10 cellular contexts compared by ENCODE assay signal in genomic region chr19:47187023-47187655, GRCh38. TPM values are rescaled to one million over a fixed set of nuclear protein-coding genes. Genes with fewer than 3 reads are reported as not detected.
DNase-seq lines count a peak whose midpoint lies in the region; ATAC-seq and TF ChIP-seq lines count a peak whose summit lies in the region.
"Had no signal": no experiment of that assay in that cellular context is flagged by ENCODE, and none has a peak within 500 bp of the region (broad histone marks: within the 10 kb centered on the region; RNA-seq: fewer than 3 reads in every experiment).

No MANE protein-coding gene starts in this region.

- no peaks in the 10 kb centered on the region for H3K27me3 ChIP-seq in trophoblast cell (ENCODE audit: insufficient read depth, low read length)
- H3K27me3 ChIP-seq in aorta (ENCODE audit: control insufficient read depth in 1 of 2, insufficient read depth in 2 of 2, low read length in 1 of 2): no peaks in the 10 kb centered on the region
- no peaks in the 10 kb centered on the region for H3K27me3 ChIP-seq in vagina

- DNase-seq in activated B cell treated with CpG ODN at 0.5 μM for 24 hours: no peak
- no peak for DNase-seq in trophoblast cell
- no peak for DNase-seq in aorta
- DNase-seq in chondrocyte (ENCODE audit: low spot score): no peak
- DNase-seq in medulla oblongata (ENCODE audit: extremely low spot score): no peak
- no peak for DNase-seq in vagina (ENCODE audit: extremely low spot score in 2 of 2)
- DNase-seq: H7 had no signal

- H3K9me3 Mint-ChIP-seq in activated B cell treated with CpG ODN at 0.5 μM for 24 hours: no peaks in the 10 kb centered on the region
- no peaks in the 10 kb centered on the region for H3K9me3 Mint-ChIP-seq in chondrocyte (ENCODE audit: low read depth)

- H4K12ac ChIP-seq in trophoblast cell (ENCODE audit: low read depth, low read length): peak overlapping the region; percentile 76

- H2AFZ ChIP-seq in trophoblast cell (ENCODE audit: insufficient read depth, low read length, poor library complexity): no peak overlapping the region

- H4K8ac ChIP-seq in trophoblast cell (ENCODE audit: low read depth, low read length): peak overlapping the region; percentile 31

- H3K4me3 ChIP-seq in trophoblast cell (ENCODE audit: low read depth, low read length) (no peak overlapping the region), aorta (ENCODE audit: low read length in 2 of 2) (no peak overlapping the region), vagina (no peak overlapping the region)
- H3K4me3 ChIP-seq: SK-N-MC had no signal

- H3K4me1 Mint-ChIP-seq in activated B cell treated with CpG ODN at 0.5 μM for 24 hours: peaks cover 20% of the 10 kb centered on the region
- H3K4me1 Mint-ChIP-seq in chondrocyte (ENCODE audit: low read depth): peaks cover 26% of the 10 kb centered on the region

- peaks cover 1% of the 10 kb centered on the region for H3K9me3 ChIP-seq in trophoblast cell (ENCODE audit: insufficient read depth, low read depth, low read length)
- no peaks in the 10 kb centered on the region for H3K9me3 ChIP-seq in aorta (ENCODE audit: control insufficient read depth, low read length)
- H3K9me3 ChIP-seq in vagina: no peaks in the 10 kb centered on the region

- no peak overlapping the region for H3K4me2 ChIP-seq in trophoblast cell (ENCODE audit: low read length)

- WGBS in trophoblast cell (ENCODE audit: extremely low coverage, insufficient coverage, insufficient read length): no CpG with 5 or more reads among the region's 5 CpGs
- WGBS in aorta, 2 donors: 80 to 92% methylated on average over 5 of the region's 5 CpGs

- H3K36me3 Mint-ChIP-seq in activated B cell treated with CpG ODN at 0.5 μM for 24 hours (ENCODE audit: low read depth): peaks cover 45% of the 10 kb centered on the region
- peaks cover 15% of the 10 kb centered on the region for H3K36me3 Mint-ChIP-seq in chondrocyte (ENCODE audit: low read depth)

- peak overlapping the region; percentile 71 for H3K14ac ChIP-seq in trophoblast cell (ENCODE audit: low read length)

- H4K91ac ChIP-seq in trophoblast cell (ENCODE audit: low read depth, low read length): peak overlapping the region; percentile 75

- H2BK5ac ChIP-seq in trophoblast cell (ENCODE audit: low read depth, low read length, poor library complexity): peak overlapping the region; percentile 75

- peak; percentile 17 for ATAC-seq in GM18867 (IDR thresholded peaks at IDR 0.05; ENCODE audit: unreplicated experiment)
- ATAC-seq in HG02759 (IDR thresholded peaks at IDR 0.05; ENCODE audit: unreplicated experiment): peak; percentile 13
- ATAC-seq in activated B cell treated with CpG ODN at 0.5 μM for 24 hours (ENCODE audit: low read depth): peak; percentile 32
- ATAC-seq in aorta (ENCODE audit: low FRiP score): no peak

- no peak overlapping the region for H3K23ac ChIP-seq in trophoblast cell (ENCODE audit: low read length)

- H3K27ac ChIP-seq in trophoblast cell (ENCODE audit: low read depth, low read length) (peak overlapping the region; percentile 87), aorta (ENCODE audit: low read depth in 1 of 2, low read length in 2 of 2) (no peak overlapping the region), vagina (no peak overlapping the region)
- H3K27ac ChIP-seq: SK-N-MC had no signal

- H3K9ac ChIP-seq in trophoblast cell (ENCODE audit: low read length): no peak overlapping the region

- H2AK5ac ChIP-seq in trophoblast cell (ENCODE audit: low read length): peak overlapping the region; percentile 44

- H2BK120ac ChIP-seq in trophoblast cell (ENCODE audit: insufficient read depth, low read length, poor library complexity): peak overlapping the region; percentile 71

- POLR2A ChIA-PET in activated B cell treated with CpG ODN at 0.5 μM for 24 hours (lab: Charles Lee): interaction anchor here (0.5 to 3.1 kb wide), 13 partner anchors 8 to 374 kb away, joined by 3 to 24 read pairs (median 10); partner anchors contain the start of genes CCDC9, INAFM1 and ZC3H4

- peak overlapping the region; percentile 66 for H3K18ac ChIP-seq in trophoblast cell (ENCODE audit: low read length)

- intact Hi-C loops in activated B cell treated with CpG ODN at 0.5 μM for 24 hours (cut with micrococcal nuclease) (no loop called here), aorta (cut with DNase I) (no loop called here), vagina (cut with DNase I) (no loop called here)

- no peaks in the 10 kb centered on the region for H3K79me2 ChIP-seq in trophoblast cell (ENCODE audit: control insufficient read depth, insufficient read depth, low read length, poor library complexity)

- TF ChIP-seq CTCF in activated B cell treated with CpG ODN at 0.5 μM for 24 hours (IDR thresholded peaks at IDR 0.05): no peak
- no peak for TF ChIP-seq CTCF in chondrocyte (IDR thresholded peaks at IDR 0.05)
- TF ChIP-seq CTCF in vagina (IDR thresholded peaks at IDR 0.05): no peak

- H3K4me1 ChIP-seq in trophoblast cell (ENCODE audit: control insufficient read depth in 1 of 2, insufficient read depth in 2 of 2, low read length in 2 of 2): peaks cover 25 to 29% of the 10 kb centered on the region in 2 experiments
- no peaks in the 10 kb centered on the region for H3K4me1 ChIP-seq in aorta (ENCODE audit: control insufficient read depth in 1 of 2, insufficient read depth in 2 of 2, low read length in 2 of 2)
- H3K4me1 ChIP-seq in vagina: peaks cover 34% of the 10 kb centered on the region

- H3K27me3 Mint-ChIP-seq in activated B cell treated with CpG ODN at 0.5 μM for 24 hours: no peaks in the 10 kb centered on the region
- no peaks in the 10 kb centered on the region for H3K27me3 Mint-ChIP-seq in chondrocyte (ENCODE audit: low read depth)

- CTCF ChIA-PET in activated B cell treated with CpG ODN at 0.5 μM for 24 hours (lab: Charles Lee): interaction anchor here (1.2 to 2.2 kb wide), 5 partner anchors 15 to 57 kb away, joined by 3 to 11 read pairs (median 3); no protein-coding TSS in a partner anchor

- H3K79me1 ChIP-seq in trophoblast cell (ENCODE audit: low read length): peaks cover 16% of the 10 kb centered on the region

- TF ChIP-seq POLR2A in vagina (IDR thresholded peaks at IDR 0.05): no peak

- peak overlapping the region; percentile 67 for H3K4ac ChIP-seq in trophoblast cell (ENCODE audit: low read depth, low read length)

- H3K27ac Mint-ChIP-seq in activated B cell treated with CpG ODN at 0.5 μM for 24 hours: peak overlapping the region; percentile 85
- no peak overlapping the region for H3K27ac Mint-ChIP-seq in chondrocyte (ENCODE audit: unreplicated experiment)

- H3K4me3 Mint-ChIP-seq in activated B cell treated with CpG ODN at 0.5 μM for 24 hours (peak overlapping the region; percentile 49), chondrocyte (ENCODE audit: unreplicated experiment) (no peak overlapping the region)

- H2BK12ac ChIP-seq in trophoblast cell (ENCODE audit: low read length): peak overlapping the region; percentile 45

- H3K36me3 ChIP-seq in trophoblast cell (ENCODE audit: control insufficient read depth in 1 of 2, insufficient read depth in 2 of 2, low read length in 2 of 2): peaks cover 31 to 32% of the 10 kb centered on the region in 2 experiments
- H3K36me3 ChIP-seq in aorta (ENCODE audit: control insufficient read depth in 1 of 2, insufficient read depth in 2 of 2, low read length in 1 of 2): no peaks in the 10 kb centered on the region
- H3K36me3 ChIP-seq in vagina: peaks cover 0 to 7% of the 10 kb centered on the region in 2 donors

RNA-seq across cellular contexts. Expression of gene BBC3, which starts 43.9 kb away (rescaled TPM):
- total RNA-seq in activated B cell treated with CpG ODN at 0.5 μM for 24 hours (7.0 and 11.5 TPM in 2 replicates), aorta (1 to 10 TPM; 8.0 to 8.6 TPM), chondrocyte (12.6 to 16.1 TPM (median 15.2 TPM) in 3 replicates), vagina (4.7 TPM)
- polyA plus RNA-seq in trophoblast cell (2013): 11.7 and 11.8 TPM in 2 replicates
- polyA plus RNA-seq in aorta: 1 to 10 TPM; 6.1 TPM

RNA-seq across cellular contexts. Expression of gene SAE1, which starts 56.5 kb away (rescaled TPM):
- total RNA-seq in activated B cell treated with CpG ODN at 0.5 μM for 24 hours (64.5 and 67.4 TPM in 2 replicates), aorta (10 to 100 TPM; 44.5 to 64.9 TPM), chondrocyte (91.2 to 107 TPM (median 95.7 TPM) in 3 replicates), vagina (32.7 TPM)
- polyA plus RNA-seq in trophoblast cell (2013): 152 and 161 TPM in 2 replicates
- polyA plus RNA-seq in aorta: 10 to 100 TPM; 49.5 to 59.0 TPM
